In the genomic region with DNA sequence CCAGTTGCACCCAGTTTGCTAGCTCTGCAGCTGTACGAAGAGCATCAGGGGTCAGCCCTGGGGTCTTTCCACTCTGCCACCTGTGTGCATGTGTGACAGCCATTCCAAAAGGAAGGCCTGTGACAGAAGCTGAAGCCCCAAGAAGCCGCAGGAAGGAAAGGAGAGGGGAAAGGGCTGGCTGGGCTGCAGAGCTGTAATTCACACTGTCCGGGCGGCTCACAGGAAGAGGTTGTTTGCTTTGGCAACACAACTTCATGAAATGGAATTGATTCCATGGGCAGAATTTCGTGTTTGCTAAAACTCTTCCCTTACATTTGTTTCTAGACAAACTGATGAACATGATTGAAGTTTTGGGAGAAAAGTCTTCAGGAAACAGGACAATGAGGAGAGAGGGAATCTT, we compare ENCODE assay signal across 15 cellular contexts. TPM values are rescaled to one million over a fixed set of nuclear protein-coding genes. Genes with fewer than 3 reads are reported as not detected.
A peak's percentile ranks its signal among the peaks of the same experiment; 100 is the strongest.
DNase-seq lines count a peak whose midpoint lies in the region; ATAC-seq and TF ChIP-seq lines count a peak whose summit lies in the region.
"Had no signal": no experiment of that assay in that cellular context is flagged by ENCODE, and none has a peak within 500 bp of the region (broad histone marks: within the 10 kb centered on the region; RNA-seq: fewer than 3 reads in every experiment).

No MANE protein-coding gene starts in this region.

- H3K4me3 ChIP-seq in left lung, result no peak overlapping the region
- H3K4me3 ChIP-seq in subcutaneous abdominal adipose tissue (ENCODE audit: low read depth in 1 of 5, low read length in 5 of 5), result peak overlapping the region in 2 of 5 donors; percentile 21 to 24
- H3K4me3 ChIP-seq: HAP-1, hepatocyte, SJCRH30 had no signal

- H3K9me3 Mint-ChIP-seq in activated T-cell treated with anti-CD3 and anti-CD28 coated beads, Interleukin-2, amount 50 U/mL, for 24 hours, result no peaks in the 10 kb centered on the region
- H3K9me3 Mint-ChIP-seq in central memory CD8-positive, alpha-beta T cell, result no peaks in the 10 kb centered on the region
- H3K9me3 Mint-ChIP-seq: activated B cell treated with CpG ODN at 0.5 μM for 24 hours had no signal

- H3K27ac Mint-ChIP-seq in activated T-cell treated with anti-CD3 and anti-CD28 coated beads, Interleukin-2, amount 50 U/mL, for 24 hours, result peak overlapping the region; percentile 78
- H3K27ac Mint-ChIP-seq in central memory CD8-positive, alpha-beta T cell (ENCODE audit: low read depth), result peak overlapping the region; percentile 13
- H3K27ac Mint-ChIP-seq: activated B cell treated with CpG ODN at 0.5 μM for 24 hours had no signal

- no peaks in the 10 kb centered on the region for H3K27me3 ChIP-seq in left lung
- H3K27me3 ChIP-seq in subcutaneous abdominal adipose tissue (ENCODE audit: control insufficient read depth in 5 of 5, insufficient read depth in 4 of 5, low read length in 5 of 5), result no peaks in the 10 kb centered on the region
- H3K27me3 ChIP-seq: hepatocyte, SJCRH30 had no signal

- H3K4me1 Mint-ChIP-seq in activated T-cell treated with anti-CD3 and anti-CD28 coated beads, Interleukin-2, amount 50 U/mL, for 24 hours (ENCODE audit: low read depth), result peaks cover 67% of the 10 kb centered on the region
- H3K4me1 Mint-ChIP-seq in central memory CD8-positive, alpha-beta T cell, result peaks cover 35% of the 10 kb centered on the region

- H3K27ac ChIP-seq in left lung (peak overlapping the region; percentile 35 to 73), subcutaneous abdominal adipose tissue (ENCODE audit: low read depth, low read length) (peak overlapping the region; percentile 57)
- H3K27ac ChIP-seq: hepatocyte, SJCRH30 had no signal

- H3K36me3 Mint-ChIP-seq in activated T-cell treated with anti-CD3 and anti-CD28 coated beads, Interleukin-2, amount 50 U/mL, for 24 hours (ENCODE audit: low read depth), result peaks cover 86% of the 10 kb centered on the region
- H3K36me3 Mint-ChIP-seq in central memory CD8-positive, alpha-beta T cell (ENCODE audit: insufficient read depth), result peaks cover 10% of the 10 kb centered on the region

- no peaks in the 10 kb centered on the region for H3K27me3 Mint-ChIP-seq in activated T-cell treated with anti-CD3 and anti-CD28 coated beads, Interleukin-2, amount 50 U/mL, for 24 hours
- no peaks in the 10 kb centered on the region for H3K27me3 Mint-ChIP-seq in central memory CD8-positive, alpha-beta T cell
- H3K27me3 Mint-ChIP-seq: activated B cell treated with CpG ODN at 0.5 μM for 24 hours had no signal

- no peak for DNase-seq in activated T-cell treated with anti-CD3 and anti-CD28 coated beads, Interleukin-2, amount 50 U/mL, for 24 hours
- DNase-seq in activated T-cell treated with anti-CD3 and anti-CD28 coated beads for 4 hours (no peak), left lung (no peak), DMS 273 (lab: John Stamatoyannopoulos, UW; ENCODE audit: unreplicated experiment) (no peak)
- DNase-seq in central memory CD8-positive, alpha-beta T cell (ENCODE audit: low spot score in 2 of 2), result no peak
- DNase-seq: activated B cell treated with CpG ODN at 0.5 μM for 24 hours, DMS79 treated with DMSO at 0.1 percent for 48 hours, NCI-H1694 treated with DMSO at 0.1 percent for 48 hours, NCI-H82, SJCRH30 had no signal

- intact Hi-C loops in left lung (cut with DNase I), result no loop called here

- H3K4me1 ChIP-seq in left lung (peaks cover 10 to 67% of the 10 kb centered on the region in 2 donors), subcutaneous abdominal adipose tissue (ENCODE audit: control insufficient read depth in 5 of 5, insufficient read depth in 5 of 5, low read length in 5 of 5) (peaks cover 28 to 93% (median 61%) of the 10 kb centered on the region in 5 donors)
- H3K4me1 ChIP-seq: HAP-1, SJCRH30 had no signal

- H3K36me3 ChIP-seq in left lung, result peaks cover 0 to 32% of the 10 kb centered on the region in 2 donors
- H3K36me3 ChIP-seq in subcutaneous abdominal adipose tissue (ENCODE audit: control insufficient read depth in 5 of 5, insufficient read depth in 5 of 5, low read length in 5 of 5), result peaks cover 2 to 34% (median 29%) of the 10 kb centered on the region in 5 donors
- H3K36me3 ChIP-seq: HAP-1, SJCRH30 had no signal

- no peak for TF ChIP-seq CTCF in left lung (IDR thresholded peaks at IDR 0.05)

- no peak overlapping the region for H3K9ac ChIP-seq in subcutaneous abdominal adipose tissue (ENCODE audit: low read length in 5 of 5)

- no peak overlapping the region for H3K4me3 Mint-ChIP-seq in activated T-cell treated with anti-CD3 and anti-CD28 coated beads, Interleukin-2, amount 50 U/mL, for 24 hours
- H3K4me3 Mint-ChIP-seq in central memory CD8-positive, alpha-beta T cell, result no peak overlapping the region
- H3K4me3 Mint-ChIP-seq: activated B cell treated with CpG ODN at 0.5 μM for 24 hours had no signal

- ATAC-seq in central memory CD8-positive, alpha-beta T cell (replicated peaks; ENCODE audit: extremely low read depth, poor library complexity, severe bottlenecking), result no peak
- ATAC-seq in left lung, result no peak
- ATAC-seq in GM18520 (IDR thresholded peaks at IDR 0.05; ENCODE audit: unreplicated experiment), result no peak
- no peak for ATAC-seq in GM21390 (IDR thresholded peaks at IDR 0.05; ENCODE audit: unreplicated experiment)

- H3K9me3 ChIP-seq in left lung (no peaks in the 10 kb centered on the region), subcutaneous abdominal adipose tissue (ENCODE audit: control insufficient read depth in 5 of 5, low read length in 5 of 5) (no peaks in the 10 kb centered on the region)
- H3K9me3 ChIP-seq: HAP-1, SJCRH30 had no signal

RNA-seq across cellular contexts. Expression of a gene that starts 14.8 kb away (rescaled TPM):
- 10 to 100 TPM; 26.6 to 28.7 TPM for total RNA-seq in left lung

RNA-seq across cellular contexts. Expression of a gene that starts 55.1 kb away (rescaled TPM):
- total RNA-seq in left lung, result 10 to 100 TPM; 34.9 to 38.6 TPM

RNA-seq across cellular contexts. Expression of a gene that starts 59.5 kb away (rescaled TPM):
- total RNA-seq in left lung, result not detected
- total RNA-seq: activated B cell treated with CpG ODN at 0.5 μM for 24 hours, hepatocyte, SJCRH30 had no signal
